21 cellular contexts compared by ENCODE assay signal in the genomic region with DNA sequence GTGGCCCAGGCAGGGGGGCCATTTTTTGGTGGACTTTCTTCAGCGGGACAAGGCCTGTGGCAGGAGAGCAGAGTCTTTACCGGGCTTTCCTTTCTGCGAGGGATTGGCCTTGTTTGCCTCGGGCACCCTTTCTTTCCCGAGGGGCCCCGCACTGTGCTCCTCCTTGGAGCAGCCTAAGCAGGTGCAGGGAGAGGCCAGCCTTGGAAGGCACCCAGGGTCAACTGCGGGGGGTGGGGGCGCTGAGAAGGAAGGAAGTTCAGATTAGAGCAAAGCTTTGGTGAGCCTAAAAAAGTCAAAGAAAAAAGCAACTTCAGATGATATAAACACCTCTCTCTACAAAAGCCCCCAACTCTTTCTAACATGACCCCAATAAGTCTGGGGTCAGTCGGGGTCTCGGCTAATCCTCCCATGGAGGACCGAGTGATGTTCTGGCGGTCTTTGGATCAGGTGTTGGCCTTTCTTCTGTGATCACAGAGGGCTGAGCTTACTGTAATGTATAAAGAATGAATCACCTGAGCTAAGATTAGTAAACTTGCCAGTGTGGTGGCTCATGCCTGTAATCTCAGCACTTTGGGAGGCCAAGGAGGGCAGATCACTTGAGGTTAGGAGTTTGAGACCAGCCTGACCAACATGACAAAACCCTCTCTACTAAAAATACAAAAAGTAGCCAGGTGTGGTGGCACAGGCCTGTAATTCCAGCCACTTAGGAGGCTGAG.
DNase-seq lines count a peak whose midpoint lies in the region; ATAC-seq lines count a peak whose summit lies in the region.
"Had no signal": no experiment of that assay in that cellular context is flagged by ENCODE, and none has a peak within 500 bp of the region (broad histone marks: within the 10 kb centered on the region; RNA-seq: fewer than 3 reads in every experiment).

No MANE protein-coding gene starts in this region.

- POLR2A ChIA-PET in activated CD4-positive, alpha-beta T cell treated with anti-CD3 and anti-CD28 coated beads for 36 hours (lab: Charles Lee) = no interaction called here

- no peaks in the 10 kb centered on the region for H3K9me3 Mint-ChIP-seq in activated CD4-positive, alpha-beta T cell treated with anti-CD3 and anti-CD28 coated beads for 36 hours (ENCODE audit: low read depth)
- H3K9me3 Mint-ChIP-seq in T-helper 2 cell treated with Interferon-gamma antibody and Interleukin-4, amounts not matched to agents 5 μg/mL and 100 μg/mL, for 36 hours = no peaks in the 10 kb centered on the region
- H3K9me3 Mint-ChIP-seq: CD4-positive, alpha-beta T cell had no signal

- peak overlapping the region; percentile 85 for H2BK15ac ChIP-seq in neuronal stem cell (ENCODE audit: low read length)

- H2AK5ac ChIP-seq in neuronal stem cell (ENCODE audit: low read depth, low read length) = no peak overlapping the region

- H2AFZ ChIP-seq in neuronal stem cell (ENCODE audit: low read length) = no peak overlapping the region

- H3K36me3 ChIP-seq in neuronal stem cell (replicated peaks in 1 of 2; ENCODE audit: control insufficient read depth in 2 of 2, insufficient read depth in 2 of 2, low read length in 2 of 2) = no peaks in the 10 kb centered on the region
- H3K36me3 ChIP-seq: HAP-1, SJSA1 had no signal

- H3K4me1 ChIP-seq in neuronal stem cell (ENCODE audit: control insufficient read depth in 2 of 2, insufficient read depth in 1 of 2, low read depth in 1 of 2, low read length in 2 of 2) = peaks cover 3 to 4% of the 10 kb centered on the region in 2 donors
- H3K4me1 ChIP-seq: Caco-2, HAP-1, SJSA1 had no signal

- no peak overlapping the region for H3K4me2 ChIP-seq in neuronal stem cell (ENCODE audit: insufficient read depth, low read length, poor library complexity, severe bottlenecking)

- H3K4me1 Mint-ChIP-seq in activated CD4-positive, alpha-beta T cell treated with anti-CD3 and anti-CD28 coated beads for 36 hours = no peaks in the 10 kb centered on the region
- no peaks in the 10 kb centered on the region for H3K4me1 Mint-ChIP-seq in T-helper 2 cell treated with Interferon-gamma antibody and Interleukin-4, amounts not matched to agents 5 μg/mL and 100 μg/mL, for 36 hours (ENCODE audit: low read depth)

- H3K27ac ChIP-seq in neuronal stem cell (replicated peaks; ENCODE audit: low read length) = no peak overlapping the region
- H3K27ac ChIP-seq: RWPE1, SJSA1 had no signal

- H3K4me3 Mint-ChIP-seq in activated CD4-positive, alpha-beta T cell treated with anti-CD3 and anti-CD28 coated beads for 36 hours = no peak overlapping the region
- no peak overlapping the region for H3K4me3 Mint-ChIP-seq in T-helper 2 cell treated with Interferon-gamma antibody and Interleukin-4, amounts not matched to agents 5 μg/mL and 100 μg/mL, for 36 hours
- H3K4me3 Mint-ChIP-seq: CD4-positive, alpha-beta T cell had no signal

- H3K9ac ChIP-seq in neuronal stem cell (ENCODE audit: low read depth, low read length, poor library complexity) = no peak overlapping the region

- H3K27ac Mint-ChIP-seq in activated CD4-positive, alpha-beta T cell treated with anti-CD3 and anti-CD28 coated beads for 36 hours = no peak overlapping the region
- no peak overlapping the region for H3K27ac Mint-ChIP-seq in T-helper 2 cell treated with Interferon-gamma antibody and Interleukin-4, amounts not matched to agents 5 μg/mL and 100 μg/mL, for 36 hours
- H3K27ac Mint-ChIP-seq: CD4-positive, alpha-beta T cell had no signal

- H3K36me3 Mint-ChIP-seq in activated CD4-positive, alpha-beta T cell treated with anti-CD3 and anti-CD28 coated beads for 36 hours (ENCODE audit: low read depth) = no peaks in the 10 kb centered on the region
- no peaks in the 10 kb centered on the region for H3K36me3 Mint-ChIP-seq in T-helper 2 cell treated with Interferon-gamma antibody and Interleukin-4, amounts not matched to agents 5 μg/mL and 100 μg/mL, for 36 hours (ENCODE audit: low read depth)

- H3K27me3 Mint-ChIP-seq in activated CD4-positive, alpha-beta T cell treated with anti-CD3 and anti-CD28 coated beads for 36 hours = no peaks in the 10 kb centered on the region
- no peaks in the 10 kb centered on the region for H3K27me3 Mint-ChIP-seq in T-helper 2 cell treated with Interferon-gamma antibody and Interleukin-4, amounts not matched to agents 5 μg/mL and 100 μg/mL, for 36 hours (ENCODE audit: low read depth)
- H3K27me3 Mint-ChIP-seq: CD4-positive, alpha-beta T cell had no signal

- no peak overlapping the region for H2BK12ac ChIP-seq in neuronal stem cell (ENCODE audit: low read length)

- H2BK5ac ChIP-seq in neuronal stem cell (ENCODE audit: low read length) = peak overlapping the region; percentile 53

- H3K18ac ChIP-seq in neuronal stem cell (ENCODE audit: low read length) = peak overlapping the region; percentile 31

- H4K91ac ChIP-seq in neuronal stem cell (ENCODE audit: low read depth, low read length, poor library complexity) = no peak overlapping the region

- H3K4ac ChIP-seq in neuronal stem cell (ENCODE audit: low read length) = no peak overlapping the region

- no peak overlapping the region for H3K23ac ChIP-seq in neuronal stem cell (ENCODE audit: low read depth, low read length, poor library complexity)

- CTCF ChIA-PET in activated CD4-positive, alpha-beta T cell treated with anti-CD3 and anti-CD28 coated beads for 36 hours (lab: Charles Lee) = interaction anchor here (0.7 to 1.0 kb wide), 3 partner anchors 9 to 19 kb away, joined by 4 read pairs; no protein-coding TSS in a partner anchor

- no peak overlapping the region for H4K8ac ChIP-seq in neuronal stem cell (ENCODE audit: low read depth, low read length)

- ATAC-seq in activated CD4-positive, alpha-beta T cell treated with anti-CD3 and anti-CD28 coated beads for 36 hours = peak; percentile 60
- ATAC-seq: K562 had no signal

- H2BK120ac ChIP-seq in neuronal stem cell (ENCODE audit: low read depth, low read length) = no peak overlapping the region

- DNase-seq in activated CD4-positive, alpha-beta T cell treated with anti-CD3 and anti-CD28 coated beads for 36 hours = no peak
- DNase-seq in activated CD4-positive, alpha-beta T cell treated with anti-CD3 and anti-CD28 coated beads for 48 hours = no peak
- DNase-seq in ELR (ENCODE audit: low read depth) (peak; percentile 28), RKO (ENCODE audit: low spot score) (peak; percentile 35), neuronal stem cell (ENCODE audit: low spot score) (no peak), islet precursor cell (no peak), activated gamma-delta T cell treated with Interleukin-2 at 50 U/mL for 16 hours (no peak)
- no peak for DNase-seq in T-helper 2 cell treated with Interferon-gamma antibody and Interleukin-4, amounts not matched to agents 5 μg/mL and 100 μg/mL, for 36 hours (ENCODE audit: low spot score)
- DNase-seq: 8988T; Caco-2; CD4-positive, alpha-beta T cell; GDM1; NCI-H1417; NCI-H187; NCI-H2107; NCI-H510A treated with DMSO at 0.1 percent for 48 hours; NCI-H82 had no signal

- H3K27me3 ChIP-seq in neuronal stem cell (ENCODE audit: control insufficient read depth in 3 of 3, insufficient read depth in 3 of 3, low read depth in 1 of 3, low read length in 3 of 3) = peaks cover 0 to 4% (median 0%) of the 10 kb centered on the region in 3 experiments
- H3K27me3 ChIP-seq: SJSA1 had no signal

- no peak overlapping the region for H3K14ac ChIP-seq in neuronal stem cell (ENCODE audit: low read length)

- H3K79me1 ChIP-seq in neuronal stem cell (ENCODE audit: low read depth, low read length) = no peaks in the 10 kb centered on the region

- whole genome bisulfite sequencing in neuronal stem cell (ENCODE audit: extremely low coverage in 2 of 2, insufficient read length in 2 of 2, insufficient replicate concordance in 1 of 2), 2 donors = no CpG with 5 or more reads among the region's 12 CpGs

- intact Hi-C loops in activated CD4-positive, alpha-beta T cell treated with anti-CD3 and anti-CD28 coated beads for 36 hours (cut with DNase I, micrococcal nuclease) = no loop called here

- H3K9me3 ChIP-seq in neuronal stem cell (replicated peaks in 1 of 2; ENCODE audit: control insufficient read depth in 2 of 2, insufficient read depth in 1 of 2, low read depth in 1 of 2, low read length in 2 of 2) = no peaks in the 10 kb centered on the region
- H3K9me3 ChIP-seq: Caco-2, HAP-1, SJSA1 had no signal

- no peak overlapping the region for H3K4me3 ChIP-seq in neuronal stem cell (ENCODE audit: low read length in 2 of 2)
- H3K4me3 ChIP-seq: HAP-1, K562, SJSA1 had no signal

Comparison
In these comparisons a context has a peak if more than half of its experiments do, and no peak if none do; other contexts are left out.
1. DNase-seq: peak in ELR (single experiment) and RKO (single experiment); none in activated CD4-positive, alpha-beta T cell treated with anti-CD3 and anti-CD28 coated beads for 36 hours (single experiment), activated CD4-positive, alpha-beta T cell treated with anti-CD3 and anti-CD28 coated beads for 48 hours (single experiment), neuronal stem cell (single experiment), T-helper 2 cell treated with Interferon-gamma antibody and Interleukin-4, amounts not matched to agents 5 μg/mL and 100 μg/mL, for 36 hours (single experiment), islet precursor cell (single experiment) and activated gamma-delta T cell treated with Interleukin-2 at 50 U/mL for 16 hours (single experiment).